In the genomic region with DNA sequence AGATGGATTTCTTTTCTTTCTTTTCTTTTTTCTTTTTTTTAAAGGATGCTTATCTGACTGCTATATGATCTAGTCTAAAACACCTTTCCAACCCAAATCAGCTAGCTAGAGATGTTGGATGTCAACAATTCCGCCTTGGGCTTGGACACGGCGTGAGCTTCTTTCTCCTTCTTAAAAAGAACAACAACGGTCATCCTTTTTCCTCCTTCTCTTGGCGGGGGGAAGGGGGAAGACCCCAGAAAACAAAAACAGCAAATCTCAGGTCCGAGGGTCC, we compare ENCODE assay signal across 9 cellular contexts.
A peak's percentile ranks its signal among the peaks of the same experiment; 100 is the strongest.
DNase-seq lines count a peak whose midpoint lies in the region; ATAC-seq and TF ChIP-seq lines count a peak whose summit lies in the region.
"Had no signal": no experiment of that assay in that cellular context is flagged by ENCODE, and none has a peak within 500 bp of the region (broad histone marks: within the 10 kb centered on the region; RNA-seq: fewer than 3 reads in every experiment).

No MANE protein-coding gene starts in this region.

- peaks cover 0 to 4% of the 10 kb centered on the region in 2 donors for H3K36me3 ChIP-seq in muscle layer of duodenum (ENCODE audit: control insufficient read depth in 1 of 2, insufficient read depth in 2 of 2, low read length in 2 of 2)

- TF ChIP-seq CTCF in coronary artery (IDR thresholded peaks at IDR 0.05) = no peak

- DNase-seq in stimulated activated naive CD8-positive, alpha-beta T cell treated with anti-CD3 and anti-CD28 coated beads, Interleukin-15, Interleukin-2, amounts not matched to agents 100 U/mL and 50 U/mL, for 24 hours = no peak
- DNase-seq in coronary artery (ENCODE audit: low spot score) (no peak), middle frontal gyrus (ENCODE audit: extremely low spot score, low spot score) (no peak), NCI-H2196 treated with DMSO at 0.1 percent for 48 hours (lab: John Stamatoyannopoulos, UW; ENCODE audit: unreplicated experiment) (no peak)
- no peak for DNase-seq in stimulated activated CD4-positive, alpha-beta T cell treated with anti-CD3 and anti-CD28 coated beads, Interleukin-1b, Interleukin-23, amount 100 ng/mL, for 48 hours
- DNase-seq: activated CD8-positive, alpha-beta memory T cell treated with anti-CD3 and anti-CD28 coated beads, Interleukin-2, amount 50 U/mL, for 4 hours had no signal

- peaks cover 10% of the 10 kb centered on the region for H3K4me1 Mint-ChIP-seq in stimulated activated naive CD8-positive, alpha-beta T cell treated with anti-CD3 and anti-CD28 coated beads, Interleukin-15, Interleukin-2, amounts not matched to agents 100 ng/mL and 50 ng/mL, for 24 hours (ENCODE audit: low read depth)

- H3K4me3 Mint-ChIP-seq in stimulated activated naive CD8-positive, alpha-beta T cell treated with anti-CD3 and anti-CD28 coated beads, Interleukin-15, Interleukin-2, amounts not matched to agents 100 ng/mL and 50 ng/mL, for 24 hours = peak overlapping the region; percentile 65

- H3K27ac ChIP-seq in coronary artery (peak overlapping the region; percentile 65 to 87), muscle layer of duodenum (ENCODE audit: low read length) (peak overlapping the region; percentile 79)

- no peak overlapping the region for H3K27ac Mint-ChIP-seq in stimulated activated naive CD8-positive, alpha-beta T cell treated with anti-CD3 and anti-CD28 coated beads, Interleukin-15, Interleukin-2, amounts not matched to agents 100 ng/mL and 50 ng/mL, for 24 hours

- H3K9me3 Mint-ChIP-seq in stimulated activated naive CD8-positive, alpha-beta T cell treated with anti-CD3 and anti-CD28 coated beads, Interleukin-15, Interleukin-2, amounts not matched to agents 100 ng/mL and 50 ng/mL, for 24 hours = no peaks in the 10 kb centered on the region

- no peaks in the 10 kb centered on the region for H3K36me3 Mint-ChIP-seq in stimulated activated naive CD8-positive, alpha-beta T cell treated with anti-CD3 and anti-CD28 coated beads, Interleukin-15, Interleukin-2, amounts not matched to agents 100 ng/mL and 50 ng/mL, for 24 hours (ENCODE audit: low read depth)

- no peaks in the 10 kb centered on the region for H3K27me3 ChIP-seq in muscle layer of duodenum (ENCODE audit: low read depth, low read length)

- ATAC-seq in stimulated activated naive CD8-positive, alpha-beta T cell treated with anti-CD3 and anti-CD28 coated beads, Interleukin-15, Interleukin-2, amounts not matched to agents 100 U/mL and 50 U/mL, for 24 hours = no peak
- ATAC-seq in HG03432 (IDR thresholded peaks at IDR 0.05; ENCODE audit: unreplicated experiment) = no peak

- no peaks in the 10 kb centered on the region for H3K9me3 ChIP-seq in muscle layer of duodenum (ENCODE audit: control insufficient read depth in 1 of 2, low read length in 2 of 2)

- peaks cover 70% of the 10 kb centered on the region for H3K27me3 Mint-ChIP-seq in stimulated activated naive CD8-positive, alpha-beta T cell treated with anti-CD3 and anti-CD28 coated beads, Interleukin-15, Interleukin-2, amounts not matched to agents 100 ng/mL and 50 ng/mL, for 24 hours

- H3K4me3 ChIP-seq in coronary artery (peak overlapping the region; percentile 78), muscle layer of duodenum (ENCODE audit: low read depth in 1 of 2, low read length in 2 of 2) (peak overlapping the region; percentile 70 to 74)

- H3K4me1 ChIP-seq in muscle layer of duodenum (ENCODE audit: control insufficient read depth in 1 of 2, insufficient read depth in 2 of 2, low read length in 2 of 2) = peaks cover 7 to 16% of the 10 kb centered on the region in 2 donors
